In the genomic region with DNA sequence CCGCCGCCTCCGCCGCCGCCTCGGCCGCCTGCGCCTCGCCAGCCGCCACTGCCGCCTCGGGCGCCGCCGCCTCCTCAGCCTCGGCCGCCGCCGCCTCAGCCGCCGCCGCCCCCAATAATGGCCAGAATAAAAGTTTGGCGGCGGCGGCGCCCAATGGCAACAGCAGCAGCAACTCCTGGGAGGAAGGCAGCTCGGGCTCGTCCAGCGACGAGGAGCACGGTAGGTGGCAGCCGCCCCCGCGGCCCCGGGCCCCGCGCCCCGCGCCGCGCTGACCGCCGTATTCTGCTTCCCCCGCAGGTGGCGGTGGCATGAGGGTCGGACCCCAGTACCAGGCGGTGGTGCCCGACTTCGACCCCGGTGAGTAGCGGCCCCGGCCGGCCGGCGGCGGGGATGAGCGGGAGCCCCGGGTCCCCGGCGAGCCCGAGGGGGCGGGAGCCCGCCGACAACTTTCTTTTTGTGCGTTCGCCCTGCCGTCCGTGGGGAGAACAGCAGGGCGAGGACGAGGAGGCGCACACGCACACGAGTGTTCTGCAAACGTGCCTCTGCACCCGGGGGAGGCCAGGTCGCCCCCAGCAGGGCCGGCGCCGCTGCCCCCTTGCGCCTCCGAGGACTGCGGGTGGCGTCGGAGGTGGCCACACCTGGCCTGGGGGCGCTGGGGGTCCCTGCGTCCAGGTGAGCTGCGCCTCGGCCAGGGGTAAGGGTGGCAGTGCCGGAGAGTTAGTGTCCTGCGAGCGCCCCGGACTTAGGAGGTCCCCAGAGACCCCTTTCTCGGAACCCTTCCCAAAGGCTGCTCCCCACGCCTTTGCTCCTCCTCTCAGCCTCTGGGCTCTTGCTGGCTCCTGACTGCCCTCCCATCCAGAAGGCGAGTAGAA, we compare ENCODE assay signal across 8 cellular contexts. TPM values are rescaled to one million over a fixed set of nuclear protein-coding genes. Genes with fewer than 3 reads are reported as not detected.
DNase-seq lines count a peak whose midpoint lies in the region; TF ChIP-seq lines count a peak whose summit lies in the region.

No MANE protein-coding gene starts in this region.

- peak overlapping the region; percentile 48 for H3K27ac ChIP-seq in endodermal cell (ENCODE audit: low read depth, low read length)

- peak overlapping the region; percentile 70 for H3K27ac Mint-ChIP-seq in endodermal cell

- no peaks in the 10 kb centered on the region for H3K9me3 Mint-ChIP-seq in endodermal cell

- H3K4me1 ChIP-seq in endodermal cell (ENCODE audit: control insufficient read depth, insufficient read depth, low read length), result peaks cover 11% of the 10 kb centered on the region

- peaks cover 26% of the 10 kb centered on the region for H3K4me1 Mint-ChIP-seq in endodermal cell

- no peaks in the 10 kb centered on the region for H3K9me3 ChIP-seq in endodermal cell (ENCODE audit: control insufficient read depth, low read length)

- no peaks in the 10 kb centered on the region for H3K27me3 Mint-ChIP-seq in endodermal cell (ENCODE audit: insufficient read depth)

- 0 to 1% methylated on average over 26 to 95 of the region's 95 CpGs for WGBS in endodermal cell (ENCODE audit: insufficient coverage in 1 of 2, insufficient read length in 1 of 2), 2 experiments

- H3K4me3 ChIP-seq in H7 (ENCODE audit: insufficient read depth, low read depth, low read length) (peak overlapping the region; percentile 91), endodermal cell (ENCODE audit: low read length) (peak overlapping the region; percentile 83)

- peak; percentile 67 for TF ChIP-seq CTCF in endodermal cell (conservative IDR thresholded peaks at IDR 0.05)

- H3K36me3 Mint-ChIP-seq in endodermal cell (ENCODE audit: low read depth), result peaks cover 8% of the 10 kb centered on the region

- H3K4me3 Mint-ChIP-seq in endodermal cell, result peak overlapping the region; percentile 77

- DNase-seq in GM03348 (ENCODE audit: low spot score) (peak; percentile 81), H7 (peak; percentile 83), NAMALWA (ENCODE audit: low spot score) (peak; percentile 74), endodermal cell (peak; percentile 74), mucosa of gallbladder (ENCODE audit: low spot score) (peak; percentile 28), DMS153 treated with DMSO at 0.1 percent for 48 hours (lab: John Stamatoyannopoulos, UW; ENCODE audit: unreplicated experiment) (no peak)
- peak; percentile 13 to 24 for DNase-seq in activated CD8-positive, alpha-beta memory T cell treated with anti-CD3 and anti-CD28 coated beads for 4 hours (ENCODE audit: low read depth in 2 of 2)
- DNase-seq in stimulated activated CD8-positive, alpha-beta memory T cell treated with anti-CD3 and anti-CD28 coated beads, Interleukin-4, amount 100 ng/mL, for 48 hours, result peak; percentile 63

- H3K27me3 ChIP-seq in H7 (ENCODE audit: control insufficient read depth, insufficient read depth, low read length) (no peaks in the 10 kb centered on the region), endodermal cell (ENCODE audit: control insufficient read depth, insufficient read depth, low read length, poor library complexity, severe bottlenecking) (no peaks in the 10 kb centered on the region)

- peak overlapping the region; percentile 66 for H3K9ac ChIP-seq in endodermal cell (ENCODE audit: extremely low read depth, low read length, poor library complexity, severe bottlenecking)

- H3K36me3 ChIP-seq in H7 (replicated peaks; ENCODE audit: control insufficient read depth, insufficient read depth, low read length), result no peaks in the 10 kb centered on the region
- H3K36me3 ChIP-seq in endodermal cell (ENCODE audit: control insufficient read depth, insufficient read depth, low read length), result peaks cover 15% of the 10 kb centered on the region

RNA-seq across cellular contexts. Expression of a gene that starts 0.8 kb away (rescaled TPM):
- 13.9 and 17.3 TPM in 2 replicates for total RNA-seq in H7 (2014; rRNA removed; shearing (Covaris generic))
- 10 to 100 TPM; 30.3 to 31.5 TPM for total RNA-seq in endodermal cell
- polyA plus RNA-seq in endodermal cell (2013, experiment 1 of 2), result 23.8 TPM
- 24.8 TPM for polyA plus RNA-seq in endodermal cell (2013, experiment 2 of 2)
- 28.5 TPM for total RNA-seq in mucosa of gallbladder
